ENCODE assay signal across 17 cellular contexts in genomic region chr13:28501547-28501946, GRCh38. TPM values are rescaled to one million over a fixed set of nuclear protein-coding genes. Genes with fewer than 3 reads are reported as not detected.
"Had no signal": no experiment of that assay in that cellular context is flagged by ENCODE, and none has a peak within 500 bp of the region (broad histone marks: within the 10 kb centered on the region; RNA-seq: fewer than 3 reads in every experiment).

No MANE protein-coding gene starts in this region.

- H3K4me1 Mint-ChIP-seq: natural killer cell had no signal

- H3K4me3 Mint-ChIP-seq: activated CD8-positive, alpha-beta memory T cell treated with anti-CD3 and anti-CD28 coated beads, Interleukin-2, amount 10 ng/mL, durations not matched to agents 7 days and 5 days; activated T-cell treated with anti-CD3 and anti-CD28 coated beads, Interleukin-2, amount 50 U/mL, for 24 hours; natural killer cell had no signal

- ATAC-seq: activated CD8-positive, alpha-beta memory T cell treated with anti-CD3 and anti-CD28 coated beads, Interleukin-2, amount 10 ng/mL, durations not matched to agents 7 days and 5 days; activated naive CD4-positive, alpha-beta T cell treated with anti-CD3 and anti-CD28 coated beads, Interleukin-2, amount 50 U/mL, for 72 hours; mucosa of descending colon; natural killer cell had no signal

- H3K27ac Mint-ChIP-seq: activated CD8-positive, alpha-beta memory T cell treated with anti-CD3 and anti-CD28 coated beads, Interleukin-2, amount 10 ng/mL, durations not matched to agents 7 days and 5 days; activated naive CD4-positive, alpha-beta T cell treated with anti-CD3 and anti-CD28 coated beads, Interleukin-2, amount 50 U/mL, for 72 hours; activated T-cell treated with anti-CD3 and anti-CD28 coated beads, Interleukin-2, amount 50 U/mL, for 24 hours; natural killer cell had no signal

- H3K4me1 ChIP-seq: esophagus muscularis mucosa, transverse colon had no signal

- H3K4me3 ChIP-seq: dorsolateral prefrontal cortex, esophagus muscularis mucosa, mucosa of descending colon, transverse colon had no signal

- H3K36me3 Mint-ChIP-seq: activated CD8-positive, alpha-beta memory T cell treated with anti-CD3 and anti-CD28 coated beads, Interleukin-2, amount 10 ng/mL, durations not matched to agents 7 days and 5 days; activated naive CD4-positive, alpha-beta T cell treated with anti-CD3 and anti-CD28 coated beads, Interleukin-2, amount 50 U/mL, for 72 hours; natural killer cell had no signal

- H3K27ac ChIP-seq: brain microvascular endothelial cell, dorsolateral prefrontal cortex, esophagus muscularis mucosa, transverse colon had no signal

- DNase-seq: activated CD4-positive, alpha-beta T cell treated with anti-CD3 and anti-CD28 coated beads for 1 hour; activated CD4-positive, alpha-beta T cell treated with anti-CD3 and anti-CD28 coated beads, Interleukin-2, amount 50 U/mL, for 48 hours; activated CD8-positive, alpha-beta memory T cell treated with anti-CD3 and anti-CD28 coated beads, Interleukin-2, amount 10 ng/mL, durations not matched to agents 7 days and 5 days; activated effector memory CD4-positive, alpha-beta T cell treated with Interleukin-2 at 50 U/mL for 16 hours; activated T-cell treated with anti-CD3 and anti-CD28 coated beads, Interleukin-2, amount 50 U/mL, for 24 hours; amniotic stem cell; brain microvascular endothelial cell; dorsolateral prefrontal cortex; mammary epithelial cell; mucosa of descending colon; natural killer cell; stimulated activated naive CD4-positive, alpha-beta T cell; substantia nigra; T-helper 9 cell; transverse colon had no signal

- H3K9me3 ChIP-seq: esophagus muscularis mucosa, mucosa of descending colon, transverse colon had no signal

- H3K27me3 ChIP-seq: brain microvascular endothelial cell had no signal

- H3K9me3 Mint-ChIP-seq: activated naive CD4-positive, alpha-beta T cell treated with anti-CD3 and anti-CD28 coated beads, Interleukin-2, amount 50 U/mL, for 72 hours; activated T-cell treated with anti-CD3 and anti-CD28 coated beads, Interleukin-2, amount 50 U/mL, for 24 hours; natural killer cell had no signal

- H3K36me3 ChIP-seq: brain microvascular endothelial cell, esophagus muscularis mucosa, transverse colon had no signal

RNA-seq across cellular contexts. Expression of gene FLT1, which starts 6.6 kb away (rescaled TPM):
- total RNA-seq: mammary epithelial cell had no signal
- polyA plus RNA-seq: mammary epithelial cell had no signal
